ENCODE assay signal across 18 cellular contexts in the genomic region with DNA sequence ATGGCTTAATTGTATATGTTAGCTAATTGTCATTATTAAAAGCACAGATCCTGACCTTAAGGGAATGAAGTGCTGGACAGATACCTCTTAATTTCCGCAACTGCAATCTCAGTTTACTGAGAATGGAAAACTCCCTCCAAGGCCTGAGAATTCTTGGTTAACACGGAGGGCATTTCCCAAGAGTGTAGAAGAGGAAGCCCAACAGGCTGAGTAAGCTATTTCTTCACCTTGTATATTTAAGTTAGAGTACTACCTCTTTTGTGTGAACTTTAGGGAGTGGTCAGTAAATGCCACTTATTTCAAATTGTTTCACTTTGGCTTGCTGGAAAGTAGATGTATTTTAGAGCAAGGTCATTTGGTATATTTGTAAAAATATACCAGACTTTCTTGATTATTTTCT. TPM values are rescaled to one million over a fixed set of nuclear protein-coding genes. Genes with fewer than 3 reads are reported as not detected.
A peak's percentile ranks its signal among the peaks of the same experiment; 100 is the strongest.
DNase-seq lines count a peak whose midpoint lies in the region; ATAC-seq and TF ChIP-seq lines count a peak whose summit lies in the region.
"Had no signal": no experiment of that assay in that cellular context is flagged by ENCODE, and none has a peak within 500 bp of the region (broad histone marks: within the 10 kb centered on the region; RNA-seq: fewer than 3 reads in every experiment).

No MANE protein-coding gene starts in this region.

- H3K4me1 ChIP-seq in RWPE2 (ENCODE audit: insufficient read depth, poor library complexity, severe bottlenecking) (no peaks in the 10 kb centered on the region), heart left ventricle (peaks cover 0 to 27% (median 0%) of the 10 kb centered on the region in 12 donors), gastrocnemius medialis (no peaks in the 10 kb centered on the region)

- no peak for TF ChIP-seq CTCF in RWPE2 (IDR thresholded peaks at IDR 0.05; ENCODE audit: poor library complexity, severe bottlenecking)
- TF ChIP-seq CTCF in heart left ventricle (IDR thresholded peaks at IDR 0.05): no peak
- TF ChIP-seq CTCF in gastrocnemius medialis (IDR thresholded peaks at IDR 0.05 in 4 of 5, conservative IDR thresholded peaks at IDR 0.05 in 1 of 5): no peak

- no peak for TF ChIP-seq POLR2A in heart left ventricle (IDR thresholded peaks at IDR 0.05)
- no peak for TF ChIP-seq POLR2A in gastrocnemius medialis (IDR thresholded peaks at IDR 0.05)

- no peaks in the 10 kb centered on the region for H3K27me3 ChIP-seq in RWPE2 (ENCODE audit: insufficient read depth, poor library complexity, severe bottlenecking)
- H3K27me3 ChIP-seq in heart left ventricle: no peaks in the 10 kb centered on the region
- H3K27me3 ChIP-seq in gastrocnemius medialis: no peaks in the 10 kb centered on the region

- 50 to 58% (median 57%) methylated on average over 2 of the region's 2 CpGs for WGBS in heart left ventricle, 4 donors

- H3K27ac ChIP-seq in RWPE2 (ENCODE audit: poor library complexity, severe bottlenecking) (no peak overlapping the region), heart left ventricle (peak overlapping the region in 3 of 12 donors; percentile 27 to 92 (median 45)), gastrocnemius medialis (no peak overlapping the region)

- DNase-seq in GF-D8 (lab: John Stamatoyannopoulos, UW) (peak; percentile 60), RWPE2 (ENCODE audit: low spot score) (no peak), heart left ventricle (no peak), pons (ENCODE audit: low spot score) (peak; percentile 74), cerebellar cortex (ENCODE audit: low spot score) (no peak), gastrocnemius medialis (no peak), NCI-H345 (lab: John Stamatoyannopoulos, UW) (no peak)
- DNase-seq: activated CD4-positive, alpha-beta T cell treated with anti-CD3 and anti-CD28 coated beads for 36 hours; activated naive CD4-positive, alpha-beta T cell treated with anti-CD3 and anti-CD28 coated beads, Interleukin-2, amount 50 U/mL, for 16 hours; activated T-cell treated with anti-CD3 and anti-CD28 coated beads, Interleukin-2, amount 50 U/mL, for 48 hours; anterior cingulate cortex; CD4-positive, alpha-beta T cell; central memory CD4-positive, alpha-beta T cell; DMS 273 treated with DMSO at 0.1 percent for 48 hours; NCI-H146; NCI-H2171; NCI-H526; stimulated activated CD4-positive, alpha-beta T cell treated with anti-CD3 and anti-CD28 coated beads, Interleukin-12 subunit alpha, Interleukin-12 subunit beta, amount 100 ng/mL, for 4 hours had no signal

- H3K36me3 ChIP-seq in RWPE2 (ENCODE audit: low read depth): no peaks in the 10 kb centered on the region
- no peaks in the 10 kb centered on the region for H3K36me3 ChIP-seq in heart left ventricle
- H3K36me3 ChIP-seq in gastrocnemius medialis: no peaks in the 10 kb centered on the region

- in situ Hi-C loops in gastrocnemius medialis (cut with MboI; ENCODE audit: low sequenced_read_pairs in 4 of 4): no loop called here

- H3K9me3 ChIP-seq in RWPE2 (ENCODE audit: severe bottlenecking): no peaks in the 10 kb centered on the region
- H3K9me3 ChIP-seq in heart left ventricle: no peaks in the 10 kb centered on the region
- no peaks in the 10 kb centered on the region for H3K9me3 ChIP-seq in gastrocnemius medialis

- intact Hi-C loops in heart left ventricle (cut with DNase I) (no loop called here), gastrocnemius medialis (cut with DNase I; ENCODE audit: low total_unique reads) (no loop called here)

- H3K4me3 ChIP-seq in RWPE2 (ENCODE audit: severe bottlenecking): no peak overlapping the region
- H3K4me3 ChIP-seq in heart left ventricle: no peak overlapping the region
- H3K4me3 ChIP-seq in gastrocnemius medialis: no peak overlapping the region

- ATAC-seq in RWPE2 (ENCODE audit: low read depth) (0 out of 3 replicates have a peak, but pooled peaks have one; percentile 38), heart left ventricle (peak in 3 of 4 donors; percentile 45 to 67 (median 55)), gastrocnemius medialis (no peak)
- ATAC-seq: activated CD4-positive, alpha-beta T cell treated with anti-CD3 and anti-CD28 coated beads for 36 hours had no signal

RNA-seq across cellular contexts. Expression of gene C9orf72, which starts 25.8 kb away (rescaled TPM):
- total RNA-seq in heart left ventricle (10 to 100 TPM in 8 of 9 donors, 1 to 10 TPM in 1; 9.6 to 27.2 (median 15.7) TPM), gastrocnemius medialis (10 to 100 TPM; 14.8 to 43.4 (median 19.4) TPM)
- 1 to 10 TPM; 7.2 to 9.9 TPM for polyA plus RNA-seq in heart left ventricle

Comparison
In these comparisons a context has a peak if more than half of its experiments do, and no peak if none do; other contexts are left out.
1. DNase-seq: peak in GF-D8 (single experiment) and pons (single experiment); none in RWPE2 (single experiment), heart left ventricle (0 of 5), cerebellar cortex (single experiment), gastrocnemius medialis (0 of 2) and NCI-H345 (single experiment).
2. ATAC-seq: peak in RWPE2 (single experiment) and heart left ventricle (3 of 4); none in gastrocnemius medialis (0 of 2).